26 cellular contexts compared by ENCODE assay signal in genomic region chr1:201319631-201320030, GRCh38. TPM values are rescaled to one million over a fixed set of nuclear protein-coding genes. Genes with fewer than 3 reads are reported as not detected.
"Had no signal": no experiment of that assay in that cellular context is flagged by ENCODE, and none has a peak within 500 bp of the region (broad histone marks: within the 10 kb centered on the region; RNA-seq: fewer than 3 reads in every experiment).

No MANE protein-coding gene starts in this region.

- H3K27ac ChIP-seq: gastroesophageal sphincter, heart left ventricle, neutrophil, pancreas, SK-N-MC, stomach, transverse colon had no signal

- H3K4me1 ChIP-seq: gastroesophageal sphincter, heart left ventricle, pancreas, stomach, transverse colon had no signal

- H3K4me1 Mint-ChIP-seq: activated naive CD8-positive, alpha-beta T cell treated with anti-CD3 and anti-CD28 coated beads, Interleukin-2, amount 10 ng/mL, durations not matched to agents 7 days and 5 days; naive thymus-derived CD4-positive, alpha-beta T cell; stimulated activated memory B cell treated with anti-CD40 and anti-IgM and Interleukin-4, amounts not matched to agents 10 μg/mL and 1 μg/mL and 100 μg/mL, for 72 hours had no signal

- ATAC-seq: activated T-cell treated with anti-CD3 and anti-CD28 coated beads, Interleukin-2, amount 50 U/mL, for 72 hours; gastroesophageal sphincter; heart left ventricle; left lobe of liver; naive thymus-derived CD4-positive, alpha-beta T cell; pancreas; sciatic nerve; stimulated activated memory B cell treated with anti-CD40 and anti-IgM and Interleukin-4, amounts not matched to agents 10 μg/mL and 1 μg/mL and 100 μg/mL, for 72 hours; T-helper 17 cell had no signal

- H3K36me3 ChIP-seq: gastroesophageal sphincter, heart left ventricle, neutrophil, pancreas, stomach, transverse colon had no signal

- H3K4me2 ChIP-seq: smooth muscle cell had no signal

- H3K9me3 Mint-ChIP-seq: activated naive CD4-positive, alpha-beta T cell treated with anti-CD3 and anti-CD28 coated beads for 36 hours; activated naive CD8-positive, alpha-beta T cell treated with anti-CD3 and anti-CD28 coated beads, Interleukin-2, amount 10 ng/mL, durations not matched to agents 7 days and 5 days; activated T-cell treated with anti-CD3 and anti-CD28 coated beads, Interleukin-2, amount 50 U/mL, for 72 hours; dendritic cell treated with granulocyte-macrophage colony-stimulating factor and Interleukin-4, amounts not matched to agents 40 ng/mL and 50 ng/mL, for 4 days had no signal

- H3K27ac Mint-ChIP-seq: activated naive CD4-positive, alpha-beta T cell treated with anti-CD3 and anti-CD28 coated beads for 36 hours; activated naive CD8-positive, alpha-beta T cell treated with anti-CD3 and anti-CD28 coated beads, Interleukin-2, amount 10 ng/mL, durations not matched to agents 7 days and 5 days; activated T-cell treated with anti-CD3 and anti-CD28 coated beads, Interleukin-2, amount 50 U/mL, for 72 hours; dendritic cell treated with granulocyte-macrophage colony-stimulating factor and Interleukin-4, amounts not matched to agents 40 ng/mL and 50 ng/mL, for 4 days; stimulated activated memory B cell treated with anti-CD40 and anti-IgM and Interleukin-4, amounts not matched to agents 10 μg/mL and 1 μg/mL and 100 μg/mL, for 72 hours; T-helper 17 cell had no signal

- DNase-seq: activated CD4-positive, alpha-beta T cell treated with anti-CD3 and anti-CD28 coated beads for 4 hours; activated CD4-positive, alpha-beta T cell treated with anti-CD3 and anti-CD28 coated beads, Interleukin-2, amount 50 U/mL, for 48 hours; activated CD4-positive, CD25-positive, alpha-beta regulatory T cell; activated effector memory CD4-positive, alpha-beta T cell treated with Interleukin-2 at 50 U/mL for 16 hours; activated naive CD4-positive, alpha-beta T cell treated with anti-CD3 and anti-CD28 coated beads for 36 hours; activated naive CD8-positive, alpha-beta T cell treated with anti-CD3 and anti-CD28 coated beads, Interleukin-2, amount 10 ng/mL, durations not matched to agents 7 days and 5 days; activated T-cell treated with anti-CD3 and anti-CD28 coated beads, Interleukin-2, amount 50 U/mL, for 72 hours; amniotic stem cell; effector CD4-positive, alpha-beta T cell; heart left ventricle; naive thymus-derived CD4-positive, alpha-beta T cell; stimulated activated CD4-positive, alpha-beta T cell treated with anti-CD3 and anti-CD28 coated beads, Interleukin-15, amount 100 ng/mL, for 24 hours; stomach; SW 1271; T-helper 17 cell; transverse colon had no signal

- H3K27me3 ChIP-seq: gastroesophageal sphincter, neutrophil, pancreas, transverse colon had no signal

- H3K4me3 ChIP-seq: gastroesophageal sphincter, heart left ventricle, lung, pancreas, SK-N-MC, smooth muscle cell, stomach, transverse colon had no signal

- H3K4me3 Mint-ChIP-seq: activated naive CD4-positive, alpha-beta T cell treated with anti-CD3 and anti-CD28 coated beads for 36 hours; activated naive CD8-positive, alpha-beta T cell treated with anti-CD3 and anti-CD28 coated beads, Interleukin-2, amount 10 ng/mL, durations not matched to agents 7 days and 5 days; activated T-cell treated with anti-CD3 and anti-CD28 coated beads, Interleukin-2, amount 50 U/mL, for 72 hours; dendritic cell treated with granulocyte-macrophage colony-stimulating factor and Interleukin-4, amounts not matched to agents 40 ng/mL and 50 ng/mL, for 4 days; naive thymus-derived CD4-positive, alpha-beta T cell; stimulated activated memory B cell treated with anti-CD40 and anti-IgM and Interleukin-4, amounts not matched to agents 10 μg/mL and 1 μg/mL and 100 μg/mL, for 72 hours; T-helper 17 cell had no signal

- H3K9me3 ChIP-seq: gastroesophageal sphincter, heart left ventricle, neutrophil, pancreas, stomach, transverse colon had no signal

- H3K36me3 Mint-ChIP-seq: activated naive CD8-positive, alpha-beta T cell treated with anti-CD3 and anti-CD28 coated beads, Interleukin-2, amount 10 ng/mL, durations not matched to agents 7 days and 5 days; naive thymus-derived CD4-positive, alpha-beta T cell; stimulated activated memory B cell treated with anti-CD40 and anti-IgM and Interleukin-4, amounts not matched to agents 10 μg/mL and 1 μg/mL and 100 μg/mL, for 72 hours had no signal

RNA-seq across cellular contexts. Expression of gene PKP1, which starts 36.3 kb away (rescaled TPM):
- total RNA-seq: activated naive CD4-positive, alpha-beta T cell treated with anti-CD3 and anti-CD28 coated beads for 36 hours; activated naive CD8-positive, alpha-beta T cell treated with anti-CD3 and anti-CD28 coated beads, Interleukin-2, amount 10 ng/mL, durations not matched to agents 7 days and 5 days; activated T-cell treated with anti-CD3 and anti-CD28 coated beads, Interleukin-2, amount 50 U/mL, for 72 hours; naive thymus-derived CD4-positive, alpha-beta T cell; T-helper 17 cell had no signal
- polyA plus RNA-seq: naive thymus-derived CD4-positive, alpha-beta T cell had no signal

RNA-seq across cellular contexts. Expression of gene TNNT2, which starts 57.8 kb away (rescaled TPM):
- total RNA-seq: activated naive CD4-positive, alpha-beta T cell treated with anti-CD3 and anti-CD28 coated beads for 36 hours; activated naive CD8-positive, alpha-beta T cell treated with anti-CD3 and anti-CD28 coated beads, Interleukin-2, amount 10 ng/mL, durations not matched to agents 7 days and 5 days; activated T-cell treated with anti-CD3 and anti-CD28 coated beads, Interleukin-2, amount 50 U/mL, for 72 hours; naive thymus-derived CD4-positive, alpha-beta T cell; T-helper 17 cell had no signal
- polyA plus RNA-seq: naive thymus-derived CD4-positive, alpha-beta T cell had no signal
